In genomic region chr1:161314201-161314981, GRCh38 we compare ENCODE assay signal across 9 cellular contexts. TPM values are rescaled to one million over a fixed set of nuclear protein-coding genes. Genes with fewer than 3 reads are reported as not detected.
DNase-seq lines count a peak whose midpoint lies in the region; ATAC-seq, FAIRE-seq and TF ChIP-seq lines count a peak whose summit lies in the region.
"Had no signal": no experiment of that assay in that cellular context is flagged by ENCODE, and none has a peak within 500 bp of the region (broad histone marks: within the 10 kb centered on the region; RNA-seq: fewer than 3 reads in every experiment).

SDHC (plus strand) TSS chr1:161314381; CDS start chr1:161314406, 25 bp downstream.

- CTCF ChIA-PET in AG04449 (lab: Yijun Ruan, JAX) = interaction anchor here (0.9 to 3.4 kb wide), 9 partner anchors 10 to 106 kb away, joined by 3 to 22 read pairs (median 4); partner anchors contain the start of gene TOMM40L

- H3F3A ChIP-seq in smooth muscle cell (ENCODE audit: low read depth) = no peaks in the 10 kb centered on the region

- 2% methylated on average over 45 of the region's 45 CpGs for WGBS in smooth muscle cell (ENCODE audit: low lambda C conversion rate)

- peak within 1 kb of the TSS; percentile 95 for H3K4me3 ChIP-seq in AG04449 (ENCODE audit: low read depth, low read length)
- peak within 1 kb of the TSS; percentile 81 for H3K4me3 ChIP-seq in WI38 (ENCODE audit: low read depth, low read length)
- H3K4me3 ChIP-seq in bronchial epithelial cell (ENCODE audit: low read depth, low read length) = peak within 1 kb of the TSS; percentile 86
- peak within 1 kb of the TSS; percentile 81 for H3K4me3 ChIP-seq in smooth muscle cell

- peaks cover 25% of the 10 kb centered on the region for H3K79me2 ChIP-seq in smooth muscle cell (ENCODE audit: low read depth)

- POLR2A ChIA-PET in AG04449 (lab: Yijun Ruan, JAX) = interaction anchor here (0.8 to 1.4 kb wide), 6 partner anchors 9 to 409 kb away, joined by 3 to 6 read pairs (median 4); partner anchors contain the start of genes NDUFS2 and TOMM40L

- H3K27ac ChIP-seq in smooth muscle cell (ENCODE audit: low read depth) = peak within 1 kb of the TSS; percentile 97

- H4K20me1 ChIP-seq in smooth muscle cell (ENCODE audit: low read depth) = no peaks in the 10 kb centered on the region

- DNase-seq in AG04449 (ENCODE audit: low read depth, low spot score) = no peak
- DNase-seq in NCI-H2196 treated with DMSO at 0.1 percent for 48 hours (lab: John Stamatoyannopoulos, UW; ENCODE audit: unreplicated experiment) = peak; percentile 80
- DNase-seq in bronchial epithelial cell (ENCODE audit: low read depth) = peak; percentile 70
- DNase-seq in iPS-NIHi7 (ENCODE audit: extremely low spot score) = peak; percentile 95
- DNase-seq in smooth muscle cell (lab: John Stamatoyannopoulos, UW; ENCODE audit: unreplicated experiment) = peak; percentile 66

- H3K9ac ChIP-seq in smooth muscle cell (ENCODE audit: low read depth) = peak within 1 kb of the TSS; percentile 99

- H3K4me1 ChIP-seq in smooth muscle cell (ENCODE audit: low read depth) = peaks cover 15% of the 10 kb centered on the region

- peak within 1 kb of the TSS; percentile 96 for H2AFZ ChIP-seq in smooth muscle cell (ENCODE audit: low read depth)

- H3K27me3 ChIP-seq in bronchial epithelial cell (ENCODE audit: control insufficient read depth, insufficient read depth, low read length) (no peaks in the 10 kb centered on the region), smooth muscle cell (ENCODE audit: low read depth) (no peaks in the 10 kb centered on the region)

- FAIRE-seq in bronchial epithelial cell (lab: Jason Lieb, UNC) = no peak
- FAIRE-seq: colon had no signal

- H3K9me3 ChIP-seq in smooth muscle cell (replicated peaks; ENCODE audit: low read depth) = no peaks in the 10 kb centered on the region

- TF ChIP-seq CTCF in AG04449 (IDR thresholded peaks at IDR 0.05; ENCODE audit: insufficient read depth, low read length, missing control alignments) = peak; percentile 65
- peak; percentile 42 for TF ChIP-seq CTCF in WI38 (IDR thresholded peaks at IDR 0.05; ENCODE audit: low read depth, low read length)
- TF ChIP-seq CTCF in bronchial epithelial cell (IDR thresholded peaks at IDR 0.05; ENCODE audit: insufficient read depth, low read length, severe bottlenecking) = peak; percentile 71
- peak; percentile 37 for TF ChIP-seq CTCF in smooth muscle cell (IDR thresholded peaks at IDR 0.05; ENCODE audit: borderline replicate concordance, insufficient read depth, poor library complexity, severe bottlenecking)

- peak within 1 kb of the TSS; percentile 91 for H3K4me2 ChIP-seq in smooth muscle cell

- ATAC-seq in GM18861 (IDR thresholded peaks at IDR 0.05; ENCODE audit: unreplicated experiment) (peak; percentile 78), HG03097 (IDR thresholded peaks at IDR 0.05; ENCODE audit: low FRiP score, unreplicated experiment) (peak; percentile 87)

- H3K36me3 ChIP-seq in bronchial epithelial cell (ENCODE audit: control insufficient read depth, insufficient read depth, low read length) (peaks cover 1% of the 10 kb centered on the region), smooth muscle cell (ENCODE audit: low read depth) (no peaks in the 10 kb centered on the region)

RNA-seq across cellular contexts. Expression of gene SDHC, which starts in this region (rescaled TPM):
- total RNA-seq in bronchial epithelial cell = 14.8 and 15.0 TPM in 2 replicates
- total RNA-seq in smooth muscle cell = 153 and 179 TPM in 2 replicates
- polyA plus RNA-seq in smooth muscle cell = 333 and 342 TPM in 2 replicates
